9 cellular contexts compared by ENCODE assay signal in genomic region chr19:28076628-28077027, GRCh38.
"Had no signal": no experiment of that assay in that cellular context is flagged by ENCODE, and none has a peak within 500 bp of the region (broad histone marks: within the 10 kb centered on the region; RNA-seq: fewer than 3 reads in every experiment).

No MANE protein-coding gene starts in this region.

- H2AFZ ChIP-seq: GM23248, GM23338 had no signal

- H3K27ac ChIP-seq: GM23248 had no signal

- H3K4me1 ChIP-seq: HAP-1 had no signal

- DNase-seq: GM23248, GOT3, H7, H9, HCEC 1CT, HFFc6 had no signal

- H3K4me2 ChIP-seq: GM23338 had no signal

- H3K4me3 ChIP-seq: GM23248, GM23338, HAP-1 had no signal

- ATAC-seq: GM23338, HCT116 had no signal

- H3K36me3 ChIP-seq: HAP-1 had no signal

- H3K9ac ChIP-seq: GM23248 had no signal
